In the genomic region with DNA sequence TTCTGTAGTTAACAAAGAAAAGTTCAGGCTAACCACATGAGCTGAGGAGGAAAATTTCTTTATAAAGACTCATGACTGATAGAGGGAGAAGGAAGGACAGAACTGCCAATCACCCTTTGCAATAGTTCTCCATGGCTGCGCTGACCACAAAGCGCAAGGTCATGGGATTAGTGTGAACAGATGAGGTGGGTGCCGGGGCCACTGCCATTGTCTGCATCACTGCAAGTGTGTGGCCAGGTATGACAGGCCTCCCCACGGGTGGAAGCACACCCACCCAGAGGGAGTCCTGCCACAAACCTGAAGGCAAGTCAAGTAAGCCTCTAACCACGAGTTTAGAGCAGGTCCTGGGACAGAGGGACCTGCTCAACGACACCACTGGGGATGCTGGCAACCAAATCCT, we compare ENCODE assay signal across 30 cellular contexts.
"Had no signal": no experiment of that assay in that cellular context is flagged by ENCODE, and none has a peak within 500 bp of the region (broad histone marks: within the 10 kb centered on the region; RNA-seq: fewer than 3 reads in every experiment).

No MANE protein-coding gene starts in this region.

- H3K27me3 ChIP-seq: ascending aorta, esophagus squamous epithelium, gastroesophageal sphincter had no signal

- H3K27me3 Mint-ChIP-seq: activated CD4-positive, alpha-beta memory T cell treated with anti-CD3 and anti-CD28 coated beads, Interleukin-2, amount 10 ng/mL, durations not matched to agents 7 days and 5 days; activated CD4-positive, alpha-beta T cell treated with anti-CD3 and anti-CD28 coated beads, Interleukin-2, amount 10 ng/mL, durations not matched to agents 7 days and 5 days; activated naive CD4-positive, alpha-beta T cell treated with anti-CD3 and anti-CD28 coated beads, Interleukin-2, amount 10 ng/mL, durations not matched to agents 7 days and 5 days; activated naive CD8-positive, alpha-beta T cell treated with anti-CD3 and anti-CD28 coated beads, Interleukin-2, amount 10 ng/mL, durations not matched to agents 7 days and 5 days; activated T-cell treated with anti-CD3 and anti-CD28 coated beads, Interleukin-2, amount 50 U/mL, for 24 hours; central memory CD8-positive, alpha-beta T cell; dendritic cell treated with granulocyte-macrophage colony-stimulating factor and Interleukin-4, amounts not matched to agents 40 ng/mL and 50 ng/mL, for 4 days had no signal

- H3K4me3 Mint-ChIP-seq: activated CD4-positive, alpha-beta memory T cell treated with anti-CD3 and anti-CD28 coated beads, Interleukin-2, amount 10 ng/mL, durations not matched to agents 7 days and 5 days; activated CD4-positive, alpha-beta T cell treated with anti-CD3 and anti-CD28 coated beads, Interleukin-2, amount 10 ng/mL, durations not matched to agents 7 days and 5 days; activated naive CD4-positive, alpha-beta T cell treated with anti-CD3 and anti-CD28 coated beads, Interleukin-2, amount 10 ng/mL, durations not matched to agents 7 days and 5 days; activated naive CD8-positive, alpha-beta T cell treated with anti-CD3 and anti-CD28 coated beads, Interleukin-2, amount 10 ng/mL, durations not matched to agents 7 days and 5 days; activated T-cell treated with anti-CD3 and anti-CD28 coated beads, Interleukin-2, amount 50 U/mL, for 24 hours; activated T-cell treated with anti-CD3 and anti-CD28 coated beads, Interleukin-2, amount 50 U/mL, for 72 hours; brain; central memory CD8-positive, alpha-beta T cell; dendritic cell treated with granulocyte-macrophage colony-stimulating factor and Interleukin-4, amounts not matched to agents 40 ng/mL and 50 ng/mL, for 4 days; endodermal cell; WTC11 had no signal

- H3K9me3 ChIP-seq: ascending aorta had no signal

- H3K27ac ChIP-seq: ascending aorta, coronary artery, dorsolateral prefrontal cortex, esophagus squamous epithelium, gastroesophageal sphincter, VCaP had no signal

- H3K4me1 Mint-ChIP-seq: activated CD4-positive, alpha-beta memory T cell treated with anti-CD3 and anti-CD28 coated beads, Interleukin-2, amount 10 ng/mL, durations not matched to agents 7 days and 5 days; activated CD4-positive, alpha-beta T cell treated with anti-CD3 and anti-CD28 coated beads, Interleukin-2, amount 10 ng/mL, durations not matched to agents 7 days and 5 days; activated naive CD4-positive, alpha-beta T cell treated with anti-CD3 and anti-CD28 coated beads, Interleukin-2, amount 10 ng/mL, durations not matched to agents 7 days and 5 days; activated naive CD8-positive, alpha-beta T cell treated with anti-CD3 and anti-CD28 coated beads, Interleukin-2, amount 10 ng/mL, durations not matched to agents 7 days and 5 days; brain; central memory CD8-positive, alpha-beta T cell; endodermal cell; WTC11 had no signal

- H3K4me1 ChIP-seq: ascending aorta, esophagus squamous epithelium, gastroesophageal sphincter had no signal

- DNase-seq: activated CD4-positive, alpha-beta memory T cell treated with anti-CD3 and anti-CD28 coated beads, Interleukin-2, amount 10 ng/mL, durations not matched to agents 7 days and 5 days; activated CD4-positive, alpha-beta T cell treated with anti-CD3 and anti-CD28 coated beads for 1 hour; activated CD4-positive, alpha-beta T cell treated with anti-CD3 and anti-CD28 coated beads for 4 hours; activated CD4-positive, alpha-beta T cell treated with anti-CD3 and anti-CD28 coated beads, Interleukin-2, amount 10 ng/mL, durations not matched to agents 7 days and 5 days; activated CD4-positive, alpha-beta T cell treated with anti-CD3 and anti-CD28 coated beads, Interleukin-2, amount 50 U/mL, for 4 hours; activated CD8-positive, alpha-beta memory T cell treated with anti-CD3 and anti-CD28 coated beads, Interleukin-2, amount 50 U/mL, for 48 hours; activated gamma-delta T cell; activated naive CD4-positive, alpha-beta T cell; activated naive CD4-positive, alpha-beta T cell treated with anti-CD3 and anti-CD28 coated beads, Interleukin-2, amount 10 ng/mL, durations not matched to agents 7 days and 5 days; activated naive CD8-positive, alpha-beta T cell treated with anti-CD3 and anti-CD28 coated beads, Interleukin-2, amount 10 ng/mL, durations not matched to agents 7 days and 5 days; activated T-cell treated with anti-CD3 and anti-CD28 coated beads for 4 hours; activated T-cell treated with anti-CD3 and anti-CD28 coated beads, Interleukin-2, amount 50 U/mL, for 24 hours; activated T-cell treated with anti-CD3 and anti-CD28 coated beads, Interleukin-2, amount 50 U/mL, for 72 hours; dorsolateral prefrontal cortex; effector memory CD4-positive, alpha-beta T cell; endodermal cell; erythroblast; esophagus squamous epithelium; foreskin melanocyte; hippocampal formation; T-helper 2 cell had no signal

- H3K4me3 ChIP-seq: ascending aorta, coronary artery, dorsolateral prefrontal cortex, esophagus squamous epithelium, gastroesophageal sphincter had no signal

- H3K36me3 Mint-ChIP-seq: activated naive CD4-positive, alpha-beta T cell treated with anti-CD3 and anti-CD28 coated beads, Interleukin-2, amount 10 ng/mL, durations not matched to agents 7 days and 5 days; activated naive CD4-positive, alpha-beta T cell treated with anti-CD3 and anti-CD28 coated beads, Interleukin-2, amount 50 U/mL, for 72 hours; activated naive CD8-positive, alpha-beta T cell treated with anti-CD3 and anti-CD28 coated beads, Interleukin-2, amount 10 ng/mL, durations not matched to agents 7 days and 5 days had no signal

- H3K27ac Mint-ChIP-seq: activated CD4-positive, alpha-beta memory T cell treated with anti-CD3 and anti-CD28 coated beads, Interleukin-2, amount 10 ng/mL, durations not matched to agents 7 days and 5 days; activated CD4-positive, alpha-beta T cell treated with anti-CD3 and anti-CD28 coated beads, Interleukin-2, amount 10 ng/mL, durations not matched to agents 7 days and 5 days; activated naive CD4-positive, alpha-beta T cell treated with anti-CD3 and anti-CD28 coated beads, Interleukin-2, amount 10 ng/mL, durations not matched to agents 7 days and 5 days; activated naive CD4-positive, alpha-beta T cell treated with anti-CD3 and anti-CD28 coated beads, Interleukin-2, amount 50 U/mL, for 72 hours; activated naive CD8-positive, alpha-beta T cell treated with anti-CD3 and anti-CD28 coated beads, Interleukin-2, amount 10 ng/mL, durations not matched to agents 7 days and 5 days; activated T-cell treated with anti-CD3 and anti-CD28 coated beads, Interleukin-2, amount 50 U/mL, for 24 hours; activated T-cell treated with anti-CD3 and anti-CD28 coated beads, Interleukin-2, amount 50 U/mL, for 72 hours; brain; dendritic cell treated with granulocyte-macrophage colony-stimulating factor and Interleukin-4, amounts not matched to agents 40 ng/mL and 50 ng/mL, for 4 days; endodermal cell; WTC11 had no signal

- H3K36me3 ChIP-seq: ascending aorta, esophagus squamous epithelium, gastroesophageal sphincter had no signal

- ATAC-seq: activated naive CD4-positive, alpha-beta T cell treated with anti-CD3 and anti-CD28 coated beads, Interleukin-2, amount 50 U/mL, for 72 hours; activated T-cell treated with anti-CD3 and anti-CD28 coated beads, Interleukin-2, amount 50 U/mL, for 72 hours; gastroesophageal sphincter; WTC11 had no signal
